21 cellular contexts compared by ENCODE assay signal in genomic region chr2:24986397-24986796, GRCh38. TPM values are rescaled to one million over a fixed set of nuclear protein-coding genes. Genes with fewer than 3 reads are reported as not detected.
DNase-seq lines count a peak whose midpoint lies in the region; ATAC-seq and TF ChIP-seq lines count a peak whose summit lies in the region.
"Had no signal": no experiment of that assay in that cellular context is flagged by ENCODE, and none has a peak within 500 bp of the region (broad histone marks: within the 10 kb centered on the region; RNA-seq: fewer than 3 reads in every experiment).

No MANE protein-coding gene starts in this region.

- H3K27ac ChIP-seq in temporal lobe (ENCODE audit: low read depth, low read length), result peak overlapping the region; percentile 48
- H3K27ac ChIP-seq: ascending aorta, SJCRH30 had no signal

- ATAC-seq in GM19351 (IDR thresholded peaks at IDR 0.05; ENCODE audit: unreplicated experiment) (no peak), GM18909 (IDR thresholded peaks at IDR 0.05; ENCODE audit: poor library complexity, unreplicated experiment) (no peak)
- ATAC-seq: activated T-cell treated with anti-CD3 and anti-CD28 coated beads, Interleukin-2, amount 50 U/mL, for 72 hours; gastroesophageal sphincter had no signal

- DNase-seq in DMS79 treated with DMSO at 0.1 percent for 48 hours (lab: John Stamatoyannopoulos, UW), result peak; percentile 8
- DNase-seq in DMS79 (lab: John Stamatoyannopoulos, UW), result no peak
- DNase-seq in epidermal melanocyte (ENCODE audit: insufficient read length, low spot score), result peak; percentile 19
- DNase-seq in inferior parietal cortex (ENCODE audit: extremely low spot score), result peak; percentile 81
- no peak for DNase-seq in nephron progenitor cell
- DNase-seq: 8988T; activated CD4-positive, alpha-beta T cell treated with anti-CD3 and anti-CD28 coated beads, Interleukin-2, amount 50 U/mL, for 4 hours; activated T-cell treated with anti-CD3 and anti-CD28 coated beads, Interleukin-2, amount 50 U/mL, for 72 hours; CD4-positive, alpha-beta memory T cell; effector memory CD4-positive, alpha-beta T cell; kidney; NCI-H2029 treated with DMSO at 0.1 percent for 48 hours; stimulated activated CD8-positive, alpha-beta memory T cell treated with anti-CD3 and anti-CD28 coated beads, Interleukin-4, amount 100 ng/mL, for 48 hours; trophoblast cell had no signal

- H3K36me3 Mint-ChIP-seq in nephron progenitor cell (ENCODE audit: low read depth), result peaks cover 11% of the 10 kb centered on the region

- no peak overlapping the region for H3K27ac Mint-ChIP-seq in nephron progenitor cell
- H3K27ac Mint-ChIP-seq: activated T-cell treated with anti-CD3 and anti-CD28 coated beads, Interleukin-2, amount 50 U/mL, for 72 hours; CD4-positive, alpha-beta memory T cell; progenitor cell of endocrine pancreas had no signal

- H3K4me3 Mint-ChIP-seq in nephron progenitor cell, result no peak overlapping the region
- H3K4me3 Mint-ChIP-seq: activated T-cell treated with anti-CD3 and anti-CD28 coated beads, Interleukin-2, amount 50 U/mL, for 72 hours; CD4-positive, alpha-beta memory T cell had no signal

- peaks cover 25% of the 10 kb centered on the region for H3K4me1 Mint-ChIP-seq in nephron progenitor cell
- H3K4me1 Mint-ChIP-seq: CD4-positive, alpha-beta memory T cell had no signal

- H3K27me3 Mint-ChIP-seq in nephron progenitor cell (ENCODE audit: low read depth, poor library complexity), result peaks cover 6% of the 10 kb centered on the region

- H3K9me3 Mint-ChIP-seq in nephron progenitor cell, result peaks cover 14% of the 10 kb centered on the region
- H3K9me3 Mint-ChIP-seq: activated T-cell treated with anti-CD3 and anti-CD28 coated beads, Interleukin-2, amount 50 U/mL, for 72 hours had no signal

- no peak for TF ChIP-seq CTCF in nephron progenitor cell (IDR thresholded peaks at IDR 0.05)

RNA-seq across cellular contexts. Expression of gene DNAJC27, which starts 14.6 kb away (rescaled TPM):
- 8.9 TPM for total RNA-seq in temporal lobe

RNA-seq across cellular contexts. Expression of gene EFR3B, which starts 55.5 kb away (rescaled TPM):
- total RNA-seq in temporal lobe, result 56.1 TPM

Comparison
In these comparisons a context has a peak if more than half of its experiments do, and no peak if none do; other contexts are left out.
1. DNase-seq: peak in DMS79 treated with DMSO at 0.1 percent for 48 hours (single experiment), epidermal melanocyte (single experiment) and inferior parietal cortex (single experiment); none in DMS79 (single experiment) and nephron progenitor cell (single experiment).